In the genomic region with DNA sequence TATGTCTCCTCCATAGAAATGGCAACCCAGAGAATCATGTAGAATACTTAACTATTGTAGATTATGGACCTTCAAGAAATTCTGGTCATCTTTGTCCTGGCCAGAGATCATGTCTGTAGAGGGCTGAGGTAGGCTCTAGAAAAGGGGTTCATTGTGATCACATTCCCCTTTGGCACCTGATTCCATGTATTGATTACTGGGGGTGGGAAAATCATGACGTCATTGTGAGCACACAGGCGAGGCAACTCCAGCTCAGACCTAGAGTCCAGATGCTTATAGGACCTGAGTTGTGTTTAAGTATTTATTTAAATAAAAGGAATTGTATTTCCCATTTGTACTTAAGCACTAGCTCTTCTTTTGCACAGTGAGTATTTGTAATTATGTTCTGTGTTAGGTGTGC, we compare ENCODE assay signal across 7 cellular contexts.
"Had no signal": no experiment of that assay in that cellular context is flagged by ENCODE, and none has a peak within 500 bp of the region (broad histone marks: within the 10 kb centered on the region; RNA-seq: fewer than 3 reads in every experiment).

No MANE protein-coding gene starts in this region.

- H3K4me3 ChIP-seq: GM23248, HAP-1 had no signal

- ATAC-seq: HCT116 had no signal

- H3K27me3 Mint-ChIP-seq: IgD-negative memory B cell had no signal

- DNase-seq: GM23248, GOT3, H7, KG1 had no signal

- H2AFZ ChIP-seq: GM23248 had no signal

- H3K4me1 ChIP-seq: HAP-1 had no signal

- H3K9ac ChIP-seq: GM23248 had no signal

- H3K36me3 ChIP-seq: HAP-1 had no signal

- H3K27ac ChIP-seq: GM23248 had no signal
